ENCODE assay signal across 8 cellular contexts in genomic region chr4:81153714-81154323, GRCh38.
DNase-seq lines count a peak whose midpoint lies in the region; ATAC-seq and TF ChIP-seq lines count a peak whose summit lies in the region.
"Not testable (repeated sequence)": the region's sequence is repeated elsewhere in the genome, so short reads cannot be mapped to it uniquely, and the experiment has no call there.

No MANE protein-coding gene starts in this region.

- not testable (repeated sequence) for H2AK5ac ChIP-seq in neuronal stem cell (ENCODE audit: low read depth, low read length)

- not testable (repeated sequence) for H4K91ac ChIP-seq in neuronal stem cell (ENCODE audit: low read depth, low read length, poor library complexity)

- POLR2A ChIA-PET in SK-N-SH (lab: Yijun Ruan, JAX), result not testable (repeated sequence)

- not testable (repeated sequence) for H3K9me2 ChIP-seq in SK-N-SH

- 5% methylated on average over 10 of the region's 30 CpGs for WGBS in SK-N-SH (ENCODE audit: low lambda C conversion rate)
- WGBS in neuronal stem cell (ENCODE audit: extremely low coverage in 2 of 2, insufficient read length in 2 of 2, insufficient replicate concordance in 1 of 2), 2 donors, result no CpG with 5 or more reads among the region's 30 CpGs
- WGBS in thymus, result 77% methylated on average over 26 of the region's 30 CpGs

- not testable (repeated sequence) for H3K9ac ChIP-seq in SK-N-SH; duodenal mucosa (ENCODE audit: low read depth in 1 of 2, low read length in 2 of 2); neuronal stem cell (ENCODE audit: low read depth, low read length, poor library complexity)
- peak overlapping the region; percentile 39 for H3K9ac ChIP-seq in iPS-18a (ENCODE audit: low read length)

- H2BK5ac ChIP-seq in neuronal stem cell (ENCODE audit: low read length), result not testable (repeated sequence)

- H3K9me3 ChIP-seq in SK-N-SH; duodenal mucosa (ENCODE audit: control insufficient read depth in 1 of 2, low read length in 2 of 2); iPS-18a (ENCODE audit: control insufficient read depth, low read depth, low read length); neuronal stem cell (replicated peaks in 1 of 2; ENCODE audit: control insufficient read depth in 2 of 2, insufficient read depth in 1 of 2, low read depth in 1 of 2, low read length in 2 of 2); thymus (ENCODE audit: control insufficient read depth): not testable (repeated sequence)

- not testable (repeated sequence) for H3K4me1 ChIP-seq in SK-N-SH (ENCODE audit: control insufficient read depth in 1 of 2, insufficient read depth in 2 of 2, low read depth in 1 of 2, low read length in 1 of 2); duodenal mucosa (ENCODE audit: control insufficient read depth in 1 of 2, insufficient read depth in 2 of 2, low read length in 2 of 2); iPS-18a (ENCODE audit: control insufficient read depth, low read depth, low read length); neuronal stem cell (ENCODE audit: control insufficient read depth in 2 of 2, insufficient read depth in 1 of 2, low read depth in 1 of 2, low read length in 2 of 2); thymus (ENCODE audit: control insufficient read depth, insufficient read depth, low read length)

- TF ChIP-seq EP300 in SK-N-SH (IDR thresholded peaks at IDR 0.05; ENCODE audit: borderline replicate concordance in 1 of 2, low read depth in 1 of 2, low read length in 1 of 2), result not testable (repeated sequence)

- peak overlapping the region; percentile 49 to 75 for H3K4me3 Mint-ChIP-seq in activated T-cell treated with anti-CD3 and anti-CD28 coated beads, Interleukin-2, amount 50 U/mL, for 72 hours

- not testable (repeated sequence) for H3K14ac ChIP-seq in neuronal stem cell (ENCODE audit: low read length)

- H3F3A ChIP-seq in SK-N-SH (replicated peaks; ENCODE audit: insufficient read depth), result not testable (repeated sequence)

- H3K9me3 Mint-ChIP-seq in activated T-cell treated with anti-CD3 and anti-CD28 coated beads, Interleukin-2, amount 50 U/mL, for 72 hours, result not testable (repeated sequence)

- H3K23ac ChIP-seq in neuronal stem cell (ENCODE audit: low read depth, low read length, poor library complexity), result not testable (repeated sequence)

- not testable (repeated sequence) for H3K79me1 ChIP-seq in neuronal stem cell (ENCODE audit: low read depth, low read length)

- not testable (repeated sequence) for H4K8ac ChIP-seq in neuronal stem cell (ENCODE audit: low read depth, low read length)

- not testable (repeated sequence) for H2BK15ac ChIP-seq in neuronal stem cell (ENCODE audit: low read length)

- not testable (repeated sequence) for H2BK120ac ChIP-seq in neuronal stem cell (ENCODE audit: low read depth, low read length)

- H3K27me3 Mint-ChIP-seq in activated T-cell treated with anti-CD3 and anti-CD28 coated beads, Interleukin-2, amount 50 U/mL, for 72 hours (ENCODE audit: low read depth), result not testable (repeated sequence)

- peak overlapping the region; percentile 72; the same call in 1 of the 2 replicates for H2AFZ ChIP-seq in SK-N-SH (ENCODE audit: low read depth)
- H2AFZ ChIP-seq in neuronal stem cell (ENCODE audit: low read length), result peak overlapping the region; percentile 82

- H4K20me1 ChIP-seq in SK-N-SH (ENCODE audit: insufficient read depth), result not testable (repeated sequence)

- not testable (repeated sequence) for H3K18ac ChIP-seq in neuronal stem cell (ENCODE audit: low read length)

- not testable (repeated sequence) for TF ChIP-seq RAD21 in SK-N-SH (IDR thresholded peaks at IDR 0.05; ENCODE audit: low read length)

- H3K4me2 ChIP-seq in SK-N-SH, result peak overlapping the region; percentile 37; the same call in 1 of the 2 replicates
- H3K4me2 ChIP-seq in neuronal stem cell (ENCODE audit: insufficient read depth, low read length, poor library complexity, severe bottlenecking), result peak overlapping the region; percentile 25

- peak overlapping the region; percentile 37 to 51; a peak in 2 of 4 replicates for H3K4me3 ChIP-seq in SK-N-SH (ENCODE audit: low read depth in 2 of 2, low read length in 1 of 2)
- H3K4me3 ChIP-seq in duodenal mucosa (ENCODE audit: low read depth in 1 of 2, low read length in 2 of 2), result peak overlapping the region; percentile 22 to 40
- H3K4me3 ChIP-seq in iPS-18a (ENCODE audit: low read length), result peak overlapping the region; percentile 50
- peak overlapping the region in 1 of 2 donors; percentile 38 for H3K4me3 ChIP-seq in neuronal stem cell (ENCODE audit: low read length in 2 of 2)
- peak overlapping the region; percentile 9 for H3K4me3 ChIP-seq in thymus (ENCODE audit: low read length)

- not testable (repeated sequence) for H3K27me3 ChIP-seq in SK-N-SH (ENCODE audit: insufficient read depth); duodenal mucosa (ENCODE audit: control insufficient read depth in 1 of 2, insufficient read depth in 2 of 2, low read length in 2 of 2); iPS-18a (ENCODE audit: control insufficient read depth, insufficient read depth, low read length); neuronal stem cell (ENCODE audit: control insufficient read depth in 3 of 3, insufficient read depth in 3 of 3, low read depth in 1 of 3, low read length in 3 of 3); thymus (ENCODE audit: control insufficient read depth, insufficient read depth)

- not testable (repeated sequence) for H3K79me2 ChIP-seq in SK-N-SH (ENCODE audit: insufficient read depth)

- H3K36me3 Mint-ChIP-seq in activated T-cell treated with anti-CD3 and anti-CD28 coated beads, Interleukin-2, amount 50 U/mL, for 72 hours (ENCODE audit: insufficient read depth in 2 of 2), result not testable (repeated sequence)

- not testable (repeated sequence) for H2BK12ac ChIP-seq in neuronal stem cell (ENCODE audit: low read length)

- H3K27ac ChIP-seq in SK-N-SH (ENCODE audit: low read depth in 2 of 2, low read length in 1 of 2); duodenal mucosa (ENCODE audit: low read depth, low read length); iPS-18a (ENCODE audit: low read length); neuronal stem cell (replicated peaks; ENCODE audit: low read length): not testable (repeated sequence)
- H3K27ac ChIP-seq in thymus (ENCODE audit: low read depth), result peak overlapping the region; percentile 74

- not testable (repeated sequence) for ATAC-seq in activated T-cell treated with anti-CD3 and anti-CD28 coated beads, Interleukin-2, amount 50 U/mL, for 72 hours (replicated peaks in 1 of 2)

- CTCF ChIA-PET in SK-N-SH (lab: Yijun Ruan, JAX), result not testable (repeated sequence)

- H3K4ac ChIP-seq in neuronal stem cell (ENCODE audit: low read length), result not testable (repeated sequence)

- not testable (repeated sequence) for H3K36me3 ChIP-seq in SK-N-SH (replicated peaks in 1 of 2; ENCODE audit: control insufficient read depth in 1 of 2, insufficient read depth in 2 of 2, low read length in 1 of 2); duodenal mucosa (ENCODE audit: control insufficient read depth in 1 of 2, insufficient read depth in 2 of 2, low read length in 2 of 2); iPS-18a (ENCODE audit: control insufficient read depth, low read depth, low read length); neuronal stem cell (replicated peaks in 1 of 2; ENCODE audit: control insufficient read depth in 2 of 2, insufficient read depth in 2 of 2, low read length in 2 of 2); thymus (ENCODE audit: control insufficient read depth, insufficient read depth)

- not testable (repeated sequence) for H3K4me1 Mint-ChIP-seq in activated T-cell treated with anti-CD3 and anti-CD28 coated beads, Interleukin-2, amount 50 U/mL, for 72 hours (ENCODE audit: low read depth)

- not testable (repeated sequence) for TF ChIP-seq CTCF in SK-N-SH (IDR thresholded peaks at IDR 0.05)

- DNase-seq in DMS153 treated with DMSO at 0.1 percent for 48 hours (lab: John Stamatoyannopoulos, UW; ENCODE audit: unreplicated experiment) (peak; percentile 30), NCI-H187 treated with DMSO at 0.1 percent for 48 hours (lab: John Stamatoyannopoulos, UW) (peak; percentile 11)
- not testable (repeated sequence) for DNase-seq in SK-N-SH; neuronal stem cell (ENCODE audit: low spot score)
- peak in 1 of 2 donors; percentile 1 for DNase-seq in activated T-cell treated with anti-CD3 and anti-CD28 coated beads, Interleukin-2, amount 50 U/mL, for 72 hours

- H3K27ac Mint-ChIP-seq in activated T-cell treated with anti-CD3 and anti-CD28 coated beads, Interleukin-2, amount 50 U/mL, for 72 hours, result not testable (repeated sequence)
